15 cellular contexts compared by ENCODE assay signal in genomic region chr6:51554029-51554428, GRCh38.
DNase-seq lines count a peak whose midpoint lies in the region; ATAC-seq and TF ChIP-seq lines count a peak whose summit lies in the region.
"Had no signal": no experiment of that assay in that cellular context is flagged by ENCODE, and none has a peak within 500 bp of the region (broad histone marks: within the 10 kb centered on the region; RNA-seq: fewer than 3 reads in every experiment).

No MANE protein-coding gene starts in this region.

- H3K4me1 Mint-ChIP-seq in nephron progenitor cell, result peaks cover 9% of the 10 kb centered on the region

- intact Hi-C loops in left cardiac atrium (cut with DNase I), result no loop called here

- TF ChIP-seq CTCF in BE2C (IDR thresholded peaks at IDR 0.05; ENCODE audit: low read depth, low read length) (no peak), nephron progenitor cell (IDR thresholded peaks at IDR 0.05) (no peak)

- H3K36me3 ChIP-seq in BE2C, result no peaks in the 10 kb centered on the region

- H3K27ac Mint-ChIP-seq in nephron progenitor cell, result no peak overlapping the region
- H3K27ac Mint-ChIP-seq: CD4-positive, alpha-beta T cell; H9 had no signal

- H3K27me3 Mint-ChIP-seq in nephron progenitor cell (ENCODE audit: low read depth, poor library complexity), result peaks cover 5% of the 10 kb centered on the region
- H3K27me3 Mint-ChIP-seq: CD4-positive, alpha-beta T cell had no signal

- no peak overlapping the region; the same call in 1 of the 2 replicates for H3K4me3 ChIP-seq in BE2C (ENCODE audit: low read depth, low read length)

- peak; percentile 2 for DNase-seq in NCI-H146 (lab: John Stamatoyannopoulos, UW)
- no peak for DNase-seq in NCI-H146 treated with DMSO at 0.1 percent for 48 hours (lab: John Stamatoyannopoulos, UW; ENCODE audit: unreplicated experiment)
- DNase-seq in BE2C, result peak; percentile 24
- DNase-seq in SK-N-DZ (ENCODE audit: low spot score), result peak; percentile 50
- DNase-seq in iPS-NIHi11 (ENCODE audit: low spot score), result peak; percentile 7
- no peak for DNase-seq in left cardiac atrium
- no peak for DNase-seq in T-helper 1 cell
- no peak for DNase-seq in nephron progenitor cell
- DNase-seq: 8988T; ACHN; C1 segment of cervical spinal cord; CD4-positive, alpha-beta T cell; DMS79; GOT3; H9 had no signal

- peaks cover 27% of the 10 kb centered on the region for H3K4me1 ChIP-seq in BE2C

- no peaks in the 10 kb centered on the region for H3K9me3 ChIP-seq in BE2C

- no peak for ATAC-seq in left cardiac atrium

- H3K36me3 Mint-ChIP-seq in nephron progenitor cell (ENCODE audit: low read depth), result no peaks in the 10 kb centered on the region

- H3K4me3 Mint-ChIP-seq in nephron progenitor cell, result no peak overlapping the region
- H3K4me3 Mint-ChIP-seq: CD4-positive, alpha-beta T cell; H9 had no signal

- H3K9me3 Mint-ChIP-seq in nephron progenitor cell, result no peaks in the 10 kb centered on the region
- H3K9me3 Mint-ChIP-seq: CD4-positive, alpha-beta T cell; H9 had no signal

- H3K27me3 ChIP-seq in BE2C, result no peaks in the 10 kb centered on the region

Comparison
In these comparisons a context has a peak if more than half of its experiments do, and no peak if none do; other contexts are left out.
1. DNase-seq: peak in NCI-H146 (single experiment), BE2C (single experiment), SK-N-DZ (single experiment) and iPS-NIHi11 (single experiment); none in NCI-H146 treated with DMSO at 0.1 percent for 48 hours (single experiment), left cardiac atrium (single experiment), T-helper 1 cell (0 of 5) and nephron progenitor cell (single experiment).